9 cellular contexts compared by ENCODE assay signal in genomic region chrX:76454456-76454927, GRCh38. TPM values are rescaled to one million over a fixed set of nuclear protein-coding genes. Genes with fewer than 3 reads are reported as not detected.
A peak's percentile ranks its signal among the peaks of the same experiment; 100 is the strongest.
DNase-seq lines count a peak whose midpoint lies in the region; ATAC-seq and TF ChIP-seq lines count a peak whose summit lies in the region.
"Had no signal": no experiment of that assay in that cellular context is flagged by ENCODE, and none has a peak within 500 bp of the region (broad histone marks: within the 10 kb centered on the region; RNA-seq: fewer than 3 reads in every experiment).

No MANE protein-coding gene starts in this region.

- no peak overlapping the region for H3K4me3 ChIP-seq in GM23338
- H3K4me3 ChIP-seq in dorsolateral prefrontal cortex = no peak overlapping the region

- peak overlapping the region; percentile 58; the same call in 1 of the 2 replicates for H3K4me2 ChIP-seq in GM23338

- H3K9me2 ChIP-seq in GM23338 (ENCODE audit: insufficient read depth) = no peaks in the 10 kb centered on the region

- H3K27ac ChIP-seq in GM23338 (ENCODE audit: low read depth) (peak overlapping the region; percentile 96), dorsolateral prefrontal cortex (no peak overlapping the region)

- no peak overlapping the region for H2AFZ ChIP-seq in GM23338

- peaks cover 23% of the 10 kb centered on the region; the same call in 1 of the 2 replicates for H3K4me1 ChIP-seq in GM23338 (ENCODE audit: insufficient read depth)

- H4K20me1 ChIP-seq in GM23338 (replicated peaks; ENCODE audit: insufficient read depth) = no peaks in the 10 kb centered on the region

- H3K9me3 Mint-ChIP-seq in GM23338 = no peaks in the 10 kb centered on the region; the same call in 2 of the 3 replicates
- no peaks in the 10 kb centered on the region for H3K9me3 Mint-ChIP-seq in nephron
- H3K9me3 Mint-ChIP-seq: activated naive CD4-positive, alpha-beta T cell treated with anti-CD3 and anti-CD28 coated beads, Interleukin-2, amount 50 U/mL, for 24 hours had no signal

- H3K27ac Mint-ChIP-seq in GM23338 (peak overlapping the region; percentile 72), nephron (no peak overlapping the region)
- H3K27ac Mint-ChIP-seq: activated naive CD4-positive, alpha-beta T cell treated with anti-CD3 and anti-CD28 coated beads, Interleukin-2, amount 50 U/mL, for 24 hours had no signal

- H3K27me3 Mint-ChIP-seq in GM23338 (ENCODE audit: insufficient read depth, low read depth, poor library complexity) (peaks cover 4% of the 10 kb centered on the region), nephron (ENCODE audit: low read depth) (no peaks in the 10 kb centered on the region)
- H3K27me3 Mint-ChIP-seq: activated naive CD4-positive, alpha-beta T cell treated with anti-CD3 and anti-CD28 coated beads, Interleukin-2, amount 50 U/mL, for 24 hours had no signal

- ATAC-seq in GM23338 = peak; percentile 94

- no peak overlapping the region for H3K4me3 Mint-ChIP-seq in GM23338
- no peak overlapping the region for H3K4me3 Mint-ChIP-seq in nephron
- H3K4me3 Mint-ChIP-seq: activated naive CD4-positive, alpha-beta T cell treated with anti-CD3 and anti-CD28 coated beads, Interleukin-2, amount 50 U/mL, for 24 hours had no signal

- peak; percentile 59 to 60 for TF ChIP-seq CTCF in GM23338 (conservative IDR thresholded peaks at IDR 0.05; ENCODE audit: low read depth in 2 of 2)
- peak in 55 of 56 donors; percentile 25 to 73 (median 53) for TF ChIP-seq CTCF in dorsolateral prefrontal cortex (IDR thresholded peaks at IDR 0.05 in 54 of 56, conservative IDR thresholded peaks at IDR 0.05 in 2 of 56; ENCODE audit: low read depth in 1 of 56, partially characterized antibody in 56 of 56)
- TF ChIP-seq CTCF in nephron (IDR thresholded peaks at IDR 0.05; ENCODE audit: unreplicated experiment in 3 of 3) = peak; percentile 26 to 46 (median 40)

- DNase-seq in NCI-H1436 (lab: John Stamatoyannopoulos, UW) (peak; percentile 15), NCI-H1436 treated with DMSO at 0.1 percent for 48 hours (lab: John Stamatoyannopoulos, UW) (no peak), GM23338 (ENCODE audit: low spot score) (peak; percentile 64), NCI-H460 (ENCODE audit: extremely low read depth, low read depth) (peak; percentile 7), dorsolateral prefrontal cortex (no peak), NCI-H2081 treated with DMSO at 0.1 percent for 48 hours (lab: John Stamatoyannopoulos, UW) (no peak)
- DNase-seq in effector CD8-positive, alpha-beta T cell (lab: John Stamatoyannopoulos, UW) = no peak

- intact Hi-C loops in dorsolateral prefrontal cortex (cut with DNase I) = loop anchor here in 1 of 2 donors (5.0 kb wide), 1 partner anchor 177 kb away; no protein-coding TSS in a partner anchor

- no peaks in the 10 kb centered on the region for H3K27me3 ChIP-seq in GM23338 (ENCODE audit: insufficient read depth)
- H3K27me3 ChIP-seq in dorsolateral prefrontal cortex = peaks cover 0 to 49% (median 6%) of the 10 kb centered on the region in 45 donors

- H3K36me3 Mint-ChIP-seq in GM23338 (ENCODE audit: low read depth) = no peaks in the 10 kb centered on the region
- no peaks in the 10 kb centered on the region for H3K36me3 Mint-ChIP-seq in nephron (ENCODE audit: low read depth)

- no peaks in the 10 kb centered on the region for H3K79me2 ChIP-seq in GM23338 (replicated peaks; ENCODE audit: insufficient read depth)

- peaks cover 22% of the 10 kb centered on the region for H3K4me1 Mint-ChIP-seq in GM23338
- no peaks in the 10 kb centered on the region for H3K4me1 Mint-ChIP-seq in nephron

- no peaks in the 10 kb centered on the region for H3F3A ChIP-seq in GM23338 (replicated peaks; ENCODE audit: low read depth)

- no peaks in the 10 kb centered on the region for H3K36me3 ChIP-seq in GM23338 (ENCODE audit: insufficient read depth)

TF ChIP-seq in GM23338, 12 proteins besides CTCF, POLR2A, EP300 and RAD21:
- TF ChIP-seq ZNF114 (CRISPR knock-in tag; IDR thresholded peaks at IDR 0.05) = no peak
- no peak for TF ChIP-seq STAT1 (IDR thresholded peaks at IDR 0.05; ENCODE audit: unreplicated experiment)
- TF ChIP-seq NANOG (IDR thresholded peaks at IDR 0.05; ENCODE audit: borderline replicate concordance) = no peak
- TF ChIP-seq EZH2phosphoT487 (IDR thresholded peaks at IDR 0.05; ENCODE audit: unreplicated experiment) = no peak
- no peak for TF ChIP-seq POLR2AphosphoS5 (IDR thresholded peaks at IDR 0.05; ENCODE audit: low read depth)

RNA-seq across cellular contexts. Expression of gene MAGEE1, which starts 27.0 kb away (rescaled TPM):
- total RNA-seq in GM23338 (2014; rRNA removed; shearing (Covaris generic)) = 10.0 and 11.6 TPM in 2 replicates
- polyA plus RNA-seq in GM23338 (2016; fragmentation: Nextera tagmentation; extraction: Ambion mirVana) = 1.5 and 1.9 TPM in 2 replicates
- 1.4 and 1.9 TPM in 2 replicates for total RNA-seq in NCI-H460 (2014; rRNA removed; shearing (Covaris generic))
- 2.8 and 4.2 TPM in 2 replicates for polyA plus RNA-seq in NCI-H460 (2014; cell fraction: nucleus; rRNA removed)
- total RNA-seq in dorsolateral prefrontal cortex = 10 to 100 TPM; 24.2 to 90.0 (median 66.8) TPM

Comparison
In these comparisons a context has a peak if more than half of its experiments do, and no peak if none do; other contexts are left out.
1. DNase-seq: peak in NCI-H1436 (single experiment), GM23338 (single experiment) and NCI-H460 (single experiment); none in NCI-H1436 treated with DMSO at 0.1 percent for 48 hours (single experiment), dorsolateral prefrontal cortex (0 of 10), NCI-H2081 treated with DMSO at 0.1 percent for 48 hours (single experiment) and effector CD8-positive, alpha-beta T cell (single experiment).
2. Peak in every context shown above with its lines, with median percentiles within 50 percentile points of each other: CTCF ChIP-seq.